25 cellular contexts compared by ENCODE assay signal in the genomic region with DNA sequence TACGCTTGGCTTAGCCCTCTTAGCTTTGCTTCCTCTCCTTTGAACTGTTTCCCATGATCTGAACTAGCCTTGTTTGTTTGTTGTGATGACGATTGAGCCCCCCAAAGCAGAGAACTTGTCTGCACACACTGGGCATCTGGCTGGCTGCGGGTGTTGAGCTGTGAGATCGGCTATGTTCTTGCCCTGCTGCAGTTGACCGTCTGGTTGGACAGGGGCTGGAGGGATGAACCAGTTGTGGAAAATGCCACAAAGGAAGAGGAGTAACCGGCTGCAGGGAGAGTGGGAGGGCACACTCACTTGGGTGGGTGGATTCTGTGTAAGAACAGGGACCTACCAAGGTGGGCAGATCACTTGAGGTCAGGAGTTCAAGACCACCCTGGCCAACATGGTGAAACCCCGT. TPM values are rescaled to one million over a fixed set of nuclear protein-coding genes. Genes with fewer than 3 reads are reported as not detected.
DNase-seq lines count a peak whose midpoint lies in the region; ATAC-seq and TF ChIP-seq lines count a peak whose summit lies in the region.
"Had no signal": no experiment of that assay in that cellular context is flagged by ENCODE, and none has a peak within 500 bp of the region (broad histone marks: within the 10 kb centered on the region; RNA-seq: fewer than 3 reads in every experiment).

No MANE protein-coding gene starts in this region.

- H3K36me3 Mint-ChIP-seq in neural progenitor cell, result no peaks in the 10 kb centered on the region
- H3K36me3 Mint-ChIP-seq: CD14-positive monocyte; CD4-positive, alpha-beta memory T cell; CD4-positive, CD25-positive, alpha-beta regulatory T cell had no signal

- peaks cover 2% of the 10 kb centered on the region for H3K4me1 ChIP-seq in neural progenitor cell
- H3K4me1 ChIP-seq: BE2C had no signal

- no peaks in the 10 kb centered on the region for H3K4me1 Mint-ChIP-seq in neural progenitor cell
- H3K4me1 Mint-ChIP-seq: CD4-positive, alpha-beta memory T cell; CD4-positive, CD25-positive, alpha-beta regulatory T cell; CD8-positive, alpha-beta memory T cell had no signal

- H3K27ac Mint-ChIP-seq in neural progenitor cell, result peak overlapping the region; percentile 11
- H3K27ac Mint-ChIP-seq: CD4-positive, alpha-beta memory T cell; CD4-positive, CD25-positive, alpha-beta regulatory T cell; CD8-positive, alpha-beta memory T cell had no signal

- H3K9ac ChIP-seq in neural progenitor cell, result no peak overlapping the region
- H3K9ac ChIP-seq: BLaER1 had no signal

- no peak overlapping the region for H3K27ac ChIP-seq in neural progenitor cell

- H3K27me3 Mint-ChIP-seq in neural progenitor cell (ENCODE audit: insufficient read depth, low read depth), result peaks cover 2% of the 10 kb centered on the region
- H3K27me3 Mint-ChIP-seq: CD4-positive, CD25-positive, alpha-beta regulatory T cell had no signal

- no peaks in the 10 kb centered on the region for H3F3A ChIP-seq in neural progenitor cell (ENCODE audit: low read depth)

- H3K27me3 ChIP-seq in neural progenitor cell, result no peaks in the 10 kb centered on the region
- H3K27me3 ChIP-seq: BE2C, BLaER1 had no signal

- no peaks in the 10 kb centered on the region for H4K20me1 ChIP-seq in neural progenitor cell (ENCODE audit: low read depth)
- H4K20me1 ChIP-seq: BLaER1 had no signal

- H3K36me3 ChIP-seq in neural progenitor cell, result no peaks in the 10 kb centered on the region
- H3K36me3 ChIP-seq: BE2C, BLaER1 had no signal

- DNase-seq in islet precursor cell, result peak; percentile 22
- no peak for DNase-seq in neural progenitor cell (ENCODE audit: low spot score)
- DNase-seq in NCI-H1417 treated with DMSO at 0.1 percent for 48 hours (lab: John Stamatoyannopoulos, UW), result no peak
- no peak for DNase-seq in NCI-H510A (lab: John Stamatoyannopoulos, UW)
- DNase-seq: 8988T; ACHN; BE2C; C1 segment of cervical spinal cord; CD4-positive, alpha-beta memory T cell; CD4-positive, CD25-positive, alpha-beta regulatory T cell; CD8-positive, alpha-beta memory T cell; COR-L47; DMS 273 treated with DMSO at 0.1 percent for 48 hours; DMS153; DMS53; DMS79; DND-41; EL had no signal

- H2AFZ ChIP-seq in neural progenitor cell (replicated peaks), result no peak overlapping the region

- peak overlapping the region; percentile 19 for H3K4me3 Mint-ChIP-seq in neural progenitor cell
- H3K4me3 Mint-ChIP-seq: CD14-positive monocyte; CD4-positive, alpha-beta memory T cell; CD4-positive, CD25-positive, alpha-beta regulatory T cell; CD8-positive, alpha-beta memory T cell had no signal

- ATAC-seq in HG02642 (IDR thresholded peaks at IDR 0.05; ENCODE audit: poor library complexity, unreplicated experiment), result no peak
- ATAC-seq: GM12878 had no signal

- H3K4me3 ChIP-seq in neural progenitor cell, result no peak overlapping the region
- H3K4me3 ChIP-seq: BLaER1, GM12878 had no signal

- H3K4me2 ChIP-seq in neural progenitor cell, result no peak overlapping the region

- H3K9me3 ChIP-seq in neural progenitor cell (ENCODE audit: low read depth), result no peaks in the 10 kb centered on the region
- H3K9me3 ChIP-seq: BE2C, BLaER1 had no signal

- no peak for TF ChIP-seq CTCF in neural progenitor cell (IDR thresholded peaks at IDR 0.05)

- no peaks in the 10 kb centered on the region for H3K79me2 ChIP-seq in neural progenitor cell (ENCODE audit: low read depth)

- H3K9me3 Mint-ChIP-seq in neural progenitor cell, result no peaks in the 10 kb centered on the region
- H3K9me3 Mint-ChIP-seq: CD4-positive, alpha-beta memory T cell; CD8-positive, alpha-beta memory T cell had no signal

RNA-seq across cellular contexts. Expression of a gene that starts 12.4 kb away (rescaled TPM):
- 0.26 and 1.0 TPM in 2 replicates for total RNA-seq in neural progenitor cell (ENCODE audit: low replicate concordance)
- total RNA-seq: A673; CD8-positive, alpha-beta memory T cell; Daoy; G401; GM12878 had no signal
